In genomic region chr19:1256646-1257474, GRCh38 we compare ENCODE assay signal across 11 cellular contexts. TPM values are rescaled to one million over a fixed set of nuclear protein-coding genes. Genes with fewer than 3 reads are reported as not detected.
DNase-seq lines count a peak whose midpoint lies in the region; ATAC-seq and TF ChIP-seq lines count a peak whose summit lies in the region.
"Had no signal": no experiment of that assay in that cellular context is flagged by ENCODE, and none has a peak within 500 bp of the region (broad histone marks: within the 10 kb centered on the region; RNA-seq: fewer than 3 reads in every experiment).

No MANE protein-coding gene starts in this region.

- H3K27ac ChIP-seq in 22Rv1 (peak overlapping the region; percentile 99), HEK293 (ENCODE audit: extremely low read depth, low read depth, low read length) (peak overlapping the region; percentile 57; the same call in 1 of the 2 replicates), cingulate gyrus (ENCODE audit: low read depth, low read length) (peak overlapping the region; percentile 54), neural cell (ENCODE audit: low read length) (no peak overlapping the region), testis (peak overlapping the region in 1 of 2 donors; percentile 36)

- no peak for ATAC-seq in HG03159 (IDR thresholded peaks at IDR 0.05; ENCODE audit: unreplicated experiment)

- H2AFZ ChIP-seq in neural cell (ENCODE audit: low read depth, low read length) = no peak overlapping the region

- no peaks in the 10 kb centered on the region for H3F3A ChIP-seq in neural cell (ENCODE audit: insufficient read depth, low read length, poor library complexity, severe bottlenecking)

- H3K9me3 ChIP-seq in HEK293 (ENCODE audit: control insufficient read depth, insufficient read depth, low read depth, low read length) (no peaks in the 10 kb centered on the region), neural cell (ENCODE audit: low read length) (no peaks in the 10 kb centered on the region), testis (no peaks in the 10 kb centered on the region)

- peaks cover 21 to 50% of the 10 kb centered on the region in 2 experiments for H3K36me3 ChIP-seq in HEK293 (ENCODE audit: control insufficient read depth in 2 of 2, insufficient read depth in 1 of 2, low read length in 2 of 2)
- H3K36me3 ChIP-seq in neural cell (ENCODE audit: insufficient read depth, low read length) = no peaks in the 10 kb centered on the region
- H3K36me3 ChIP-seq in testis (ENCODE audit: low read depth, missing control alignments) = no peaks in the 10 kb centered on the region

- intact Hi-C loops in testis (cut with DNase I; ENCODE audit: low total_unique reads) = no loop called here

- WGBS in testis, 2 donors = 84 to 88% methylated on average over 34 to 45 of the region's 46 CpGs

- POLR2A ChIA-PET in HEK293 (lab: Yijun Ruan, JAX) = interaction anchor here (0.6 to 10.8 kb wide), 4 partner anchors 10 to 241 kb away, joined by 3 to 407 read pairs (median 4); partner anchors contain the start of gene CIRBP

- TF ChIP-seq RAD21 in neural cell (conservative IDR thresholded peaks at IDR 0.05) = no peak

- H3K79me2 ChIP-seq in neural cell (replicated peaks; ENCODE audit: insufficient read depth, low read length) = peaks cover 68% of the 10 kb centered on the region

- no peak for TF ChIP-seq POLR2A in testis (IDR thresholded peaks at IDR 0.05)

- DNase-seq in iPS-NIHi7 (ENCODE audit: extremely low spot score) = no peak
- no peak for DNase-seq in testis
- no peak for DNase-seq in effector CD8-positive, alpha-beta T cell (lab: John Stamatoyannopoulos, UW)
- DNase-seq: activated effector memory CD4-positive, alpha-beta T cell treated with Interleukin-2 at 50 U/mL for 16 hours; midbrain; stimulated activated CD4-positive, alpha-beta T cell treated with anti-CD3 and anti-CD28 coated beads, Interleukin-2, amount 100 ng/mL, for 48 hours had no signal

- H3K4me1 ChIP-seq in HEK293 (ENCODE audit: control insufficient read depth, insufficient read depth, low read length) (peaks cover 24% of the 10 kb centered on the region), testis (peaks cover 72% of the 10 kb centered on the region)

- H3K9me2 ChIP-seq in neural cell (ENCODE audit: insufficient read depth, low read length) = no peaks in the 10 kb centered on the region

- H4K20me1 ChIP-seq in neural cell (ENCODE audit: insufficient read depth) = peaks cover 4% of the 10 kb centered on the region

- TF ChIP-seq EP300 in neural cell (conservative IDR thresholded peaks at IDR 0.05; ENCODE audit: poor library complexity, severe bottlenecking) = no peak

- no peak overlapping the region for H3K4me2 ChIP-seq in neural cell (ENCODE audit: low read length)

- TF ChIP-seq CTCF in 22Rv1 (IDR thresholded peaks at IDR 0.05) (no peak), HEK293 (tag by site-specific recombination; IDR thresholded peaks at IDR 0.05) (no peak), neural cell (IDR thresholded peaks at IDR 0.05; ENCODE audit: poor library complexity, severe bottlenecking) (no peak), testis (IDR thresholded peaks at IDR 0.05) (no peak)

- no peak overlapping the region for H3K9ac ChIP-seq in neural cell (ENCODE audit: low read length)

- H3K27me3 ChIP-seq in neural cell (ENCODE audit: insufficient read depth, low read depth, low read length) (no peaks in the 10 kb centered on the region), testis (no peaks in the 10 kb centered on the region)

- no peak overlapping the region for H3K4me3 ChIP-seq in HEK293 (ENCODE audit: low read depth, low read length)
- H3K4me3 ChIP-seq in neural cell (ENCODE audit: low read length) = no peak overlapping the region
- no peak overlapping the region for H3K4me3 ChIP-seq in testis

- CTCF ChIA-PET in HEK293 (lab: Yijun Ruan, JAX) = interaction anchor here (1.2 to 1.4 kb wide), 3 partner anchors 10 to 13 kb away, joined by 5 to 9 read pairs (median 6); no protein-coding TSS in a partner anchor

TF ChIP-seq in HEK293, 187 proteins besides CTCF, POLR2A, EP300 and RAD21 (continues in another document):
- no peak for TF ChIP-seq KLF1 (tag by site-specific recombination; IDR thresholded peaks at IDR 0.05)
- TF ChIP-seq, protein P1, sequence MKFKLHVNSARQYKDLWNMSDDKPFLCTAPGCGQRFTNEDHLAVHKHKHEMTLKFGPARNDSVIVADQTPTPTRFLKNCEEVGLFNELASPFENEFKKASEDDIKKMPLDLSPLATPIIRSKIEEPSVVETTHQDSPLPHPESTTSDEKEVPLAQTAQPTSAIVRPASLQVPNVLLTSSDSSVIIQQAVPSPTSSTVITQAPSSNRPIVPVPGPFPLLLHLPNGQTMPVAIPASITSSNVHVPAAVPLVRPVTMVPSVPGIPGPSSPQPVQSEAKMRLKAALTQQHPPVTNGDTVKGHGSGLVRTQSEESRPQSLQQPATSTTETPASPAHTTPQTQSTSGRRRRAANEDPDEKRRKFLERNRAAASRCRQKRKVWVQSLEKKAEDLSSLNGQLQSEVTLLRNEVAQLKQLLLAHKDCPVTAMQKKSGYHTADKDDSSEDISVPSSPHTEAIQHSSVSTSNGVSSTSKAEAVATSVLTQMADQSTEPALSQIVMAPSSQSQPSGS (tag by site-specific recombination; IDR thresholded peaks at IDR 0.05; ENCODE audit: low read depth) = no peak
- TF ChIP-seq, protein P2, sequence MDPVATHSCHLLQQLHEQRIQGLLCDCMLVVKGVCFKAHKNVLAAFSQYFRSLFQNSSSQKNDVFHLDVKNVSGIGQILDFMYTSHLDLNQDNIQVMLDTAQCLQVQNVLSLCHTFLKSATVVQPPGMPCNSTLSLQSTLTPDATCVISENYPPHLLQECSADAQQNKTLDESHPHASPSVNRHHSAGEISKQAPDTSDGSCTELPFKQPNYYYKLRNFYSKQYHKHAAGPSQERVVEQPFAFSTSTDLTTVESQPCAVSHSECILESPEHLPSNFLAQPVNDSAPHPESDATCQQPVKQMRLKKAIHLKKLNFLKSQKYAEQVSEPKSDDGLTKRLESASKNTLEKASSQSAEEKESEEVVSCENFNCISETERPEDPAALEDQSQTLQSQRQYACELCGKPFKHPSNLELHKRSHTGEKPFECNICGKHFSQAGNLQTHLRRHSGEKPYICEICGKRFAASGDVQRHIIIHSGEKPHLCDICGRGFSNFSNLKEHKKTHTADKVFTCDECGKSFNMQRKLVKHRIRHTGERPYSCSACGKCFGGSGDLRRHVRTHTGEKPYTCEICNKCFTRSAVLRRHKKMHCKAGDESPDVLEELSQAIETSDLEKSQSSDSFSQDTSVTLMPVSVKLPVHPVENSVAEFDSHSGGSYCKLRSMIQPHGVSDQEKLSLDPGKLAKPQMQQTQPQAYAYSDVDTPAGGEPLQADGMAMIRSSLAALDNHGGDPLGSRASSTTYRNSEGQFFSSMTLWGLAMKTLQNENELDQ (tag by site-specific recombination; IDR thresholded peaks at IDR 0.05; ENCODE audit: low read depth) = no peak

TF ChIP-seq in neural cell, 6 proteins besides CTCF, POLR2A, EP300 and RAD21:
- TF ChIP-seq SMC3 (conservative IDR thresholded peaks at IDR 0.05; ENCODE audit: poor library complexity) (no peak), POLR2AphosphoS5 (IDR thresholded peaks at IDR 0.05) (peak; percentile 33)
TF ChIP-seq in neural cell: peak in this region for 1.

RNA-seq across cellular contexts. Expression of gene MIDN, which starts 8.5 kb away (rescaled TPM):
- polyA plus RNA-seq in neural cell (24.8 and 28.3 TPM in 2 replicates), testis (ENCODE audit: insufficient read depth, low read depth, low replicate concordance) (30.3 TPM)
- 56.4 and 57.9 TPM in 2 replicates for polyA minus RNA-seq in neural cell
- total RNA-seq in testis = 10 to 100 TPM; 38.2 to 42.4 TPM

RNA-seq across cellular contexts. Expression of gene CIRBP, which starts 12.3 kb away (rescaled TPM):
- polyA plus RNA-seq in neural cell = 1,663 and 1,665 TPM in 2 replicates
- polyA minus RNA-seq in neural cell = 542 and 651 TPM in 2 replicates
- 100 to 1,000 TPM; 621 to 661 TPM for total RNA-seq in testis
- 483 TPM for polyA plus RNA-seq in testis (ENCODE audit: insufficient read depth, low read depth, low replicate concordance)

RNA-seq across cellular contexts. Expression of gene ATP5F1D, which starts 15.3 kb away (rescaled TPM):
- polyA plus RNA-seq in neural cell = 22.8 and 47.8 TPM in 2 replicates
- polyA minus RNA-seq in neural cell = 9.0 and 13.3 TPM in 2 replicates
- 100 to 1,000 TPM; 104 to 166 TPM for total RNA-seq in testis
- 94.5 TPM for polyA plus RNA-seq in testis (ENCODE audit: insufficient read depth, low read depth, low replicate concordance)

RNA-seq across cellular contexts. Expression of gene FAM174C, which starts 18.5 kb away (rescaled TPM):
- polyA plus RNA-seq in neural cell (21.7 and 28.4 TPM in 2 replicates), testis (ENCODE audit: insufficient read depth, low read depth, low replicate concordance) (51.6 TPM)
- 5.1 and 7.5 TPM in 2 replicates for polyA minus RNA-seq in neural cell
- 100 to 1,000 TPM; 111 to 128 TPM for total RNA-seq in testis

RNA-seq across cellular contexts. Expression of gene CBARP, which starts 19.1 kb away (rescaled TPM):
- polyA plus RNA-seq in neural cell = 18.2 and 24.5 TPM in 2 replicates
- 16.6 and 21.7 TPM in 2 replicates for polyA minus RNA-seq in neural cell
- 1 to 10 TPM; 5.2 to 6.6 TPM for total RNA-seq in testis
- 1.5 TPM for polyA plus RNA-seq in testis (ENCODE audit: insufficient read depth, low read depth, low replicate concordance)
